Comparison of ENCODE assay signal across 30 cellular contexts in the genomic region with DNA sequence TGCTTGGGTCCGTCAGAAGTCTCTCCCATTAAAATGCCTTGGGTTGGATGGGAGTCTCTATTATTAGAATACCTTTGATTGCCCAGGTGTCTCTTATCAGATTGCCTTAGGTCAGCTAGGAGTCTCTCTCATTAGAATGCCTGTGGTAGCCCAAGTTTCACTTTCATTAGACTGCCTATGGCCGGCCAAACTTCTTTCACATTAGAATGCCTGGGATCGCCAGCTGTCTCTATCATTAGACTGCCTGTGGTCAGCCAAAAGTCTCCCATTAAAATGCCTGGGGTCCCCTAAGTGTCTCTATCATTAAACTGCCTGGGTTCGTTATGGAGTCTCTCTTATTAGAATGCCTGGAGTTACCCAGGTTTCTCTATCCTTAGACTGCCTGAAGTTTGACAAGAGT.
"Had no signal": no experiment of that assay in that cellular context is flagged by ENCODE, and none has a peak within 500 bp of the region (broad histone marks: within the 10 kb centered on the region; RNA-seq: fewer than 3 reads in every experiment).

No MANE protein-coding gene starts in this region.

- H3K36me3 ChIP-seq: adrenal gland, brain microvascular endothelial cell, Peyer's patch had no signal

- H3K27ac ChIP-seq: adrenal gland, brain microvascular endothelial cell, Peyer's patch, RWPE1, VCaP had no signal

- H3K4me1 ChIP-seq: adrenal gland, Peyer's patch had no signal

- ATAC-seq: activated naive CD4-positive, alpha-beta T cell treated with anti-CD3 and anti-CD28 coated beads, Interleukin-2, amount 50 U/mL, for 72 hours; activated T-cell treated with anti-CD3 and anti-CD28 coated beads, Interleukin-2, amount 50 U/mL, for 4 hours; PC-3; Right ventricle myocardium inferior had no signal

- DNase-seq: activated B cell treated with CpG ODN at 0.5 μM for 24 hours; activated CD4-positive, alpha-beta memory T cell treated with anti-CD3 and anti-CD28 coated beads for 36 hours; activated CD4-positive, alpha-beta T cell treated with anti-CD3 and anti-CD28 coated beads for 4 hours; activated CD4-positive, alpha-beta T cell treated with anti-CD3 and anti-CD28 coated beads, Interleukin-2, amount 50 U/mL, for 1 hour; activated CD4-positive, CD25-positive, alpha-beta regulatory T cell treated with anti-CD3 and anti-CD28 coated beads, Interleukin-2, amount 50 U/mL, for 72 hours; activated CD8-positive, alpha-beta memory T cell treated with anti-CD3 and anti-CD28 coated beads, Interleukin-2, amount 50 U/mL, for 4 hours; activated gamma-delta T cell treated with Interleukin-2 at 50 U/mL for 16 hours; activated naive CD4-positive, alpha-beta T cell treated with anti-CD3 and anti-CD28 coated beads for 36 hours; activated T-cell treated with anti-CD3 and anti-CD28 coated beads for 4 hours; activated T-cell treated with anti-CD3 and anti-CD28 coated beads, Interleukin-2, amount 50 U/mL, for 4 hours; brain microvascular endothelial cell; KG1; NCI-H1105; NCI-H1436 treated with DMSO at 0.1 percent for 48 hours; NCI-H1694 treated with DMSO at 0.1 percent for 48 hours; NCI-H2029; NCI-H345; NCI-H524 treated with DMSO at 0.1 percent for 48 hours; NK-92 treated with Interleukin-12 subunit alpha and Interleukin-12 subunit beta, amount 100 ng/mL, for 24 hours; PC-3; Peyer's patch; SW 1271; T-helper 1 cell; T-helper 2 cell; T-helper 9 cell had no signal

- H3K27me3 ChIP-seq: adrenal gland, brain microvascular endothelial cell, Peyer's patch had no signal

- H3K9me3 ChIP-seq: adrenal gland had no signal

- H3K4me3 ChIP-seq: adrenal gland, Peyer's patch had no signal
